ENCODE assay signal across 24 cellular contexts in the genomic region with DNA sequence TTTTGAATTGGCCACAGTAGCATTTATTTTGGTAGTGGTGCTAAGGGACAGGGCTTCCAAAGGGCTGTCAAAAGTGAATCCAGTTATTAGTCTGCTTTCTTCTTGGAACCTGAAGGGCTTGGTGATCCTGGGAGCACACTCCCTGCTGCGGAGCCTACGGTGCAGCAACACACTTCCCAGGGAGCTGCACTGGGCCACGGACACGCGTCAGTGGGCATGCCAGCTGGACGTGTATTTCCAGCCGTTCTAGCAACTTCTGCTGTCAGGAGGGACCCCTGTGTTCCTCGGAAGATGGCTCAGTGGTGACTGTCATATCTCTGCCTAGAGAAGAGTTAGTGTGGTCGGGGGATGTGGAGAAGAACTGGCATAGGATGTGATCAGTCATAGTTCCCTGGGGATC.
"Had no signal": no experiment of that assay in that cellular context is flagged by ENCODE, and none has a peak within 500 bp of the region (broad histone marks: within the 10 kb centered on the region; RNA-seq: fewer than 3 reads in every experiment).

No MANE protein-coding gene starts in this region.

- H3K4me1 Mint-ChIP-seq: activated CD4-positive, alpha-beta T cell treated with anti-CD3 and anti-CD28 coated beads, Interleukin-2, amount 10 ng/mL, durations not matched to agents 7 days and 5 days had no signal

- H3K27me3 ChIP-seq: MG63 had no signal

- H3K4me3 ChIP-seq: MG63 had no signal

- H3K27ac Mint-ChIP-seq: activated CD4-positive, alpha-beta memory T cell treated with anti-CD3 and anti-CD28 coated beads for 36 hours; activated CD4-positive, alpha-beta T cell treated with anti-CD3 and anti-CD28 coated beads, Interleukin-2, amount 10 ng/mL, durations not matched to agents 7 days and 5 days; activated naive CD4-positive, alpha-beta T cell treated with anti-CD3 and anti-CD28 coated beads for 36 hours; activated naive CD8-positive, alpha-beta T cell; T-helper 1 cell treated with Interleukin-12 subunit alpha and Interleukin-12 subunit beta and Interleukin-4 antibody, amounts not matched to agents 30 μg/mL and 1 μg/mL, for 36 hours had no signal

- H3K36me3 ChIP-seq: MG63 had no signal

- H3K27me3 Mint-ChIP-seq: activated CD4-positive, alpha-beta memory T cell treated with anti-CD3 and anti-CD28 coated beads for 36 hours; activated CD4-positive, alpha-beta T cell treated with anti-CD3 and anti-CD28 coated beads, Interleukin-2, amount 10 ng/mL, durations not matched to agents 7 days and 5 days; activated naive CD8-positive, alpha-beta T cell had no signal

- ATAC-seq: activated T-cell treated with anti-CD3 and anti-CD28 coated beads, Interleukin-2, amount 50 U/mL, for 4 hours had no signal

- H3K9me3 ChIP-seq: MG63 had no signal

- H3K9ac ChIP-seq: KMS-11 had no signal

- H3K4me3 Mint-ChIP-seq: activated CD4-positive, alpha-beta memory T cell treated with anti-CD3 and anti-CD28 coated beads for 36 hours; activated CD4-positive, alpha-beta T cell treated with anti-CD3 and anti-CD28 coated beads, Interleukin-2, amount 10 ng/mL, durations not matched to agents 7 days and 5 days; activated naive CD4-positive, alpha-beta T cell treated with anti-CD3 and anti-CD28 coated beads for 36 hours; activated naive CD8-positive, alpha-beta T cell; activated T-cell treated with anti-CD3 and anti-CD28 coated beads, Interleukin-2, amount 50 U/mL, for 4 hours; brain; T-helper 1 cell treated with Interleukin-12 subunit alpha and Interleukin-12 subunit beta and Interleukin-4 antibody, amounts not matched to agents 30 μg/mL and 1 μg/mL, for 36 hours had no signal

- H3K27ac ChIP-seq: KMS-11 had no signal

- DNase-seq: activated CD4-positive, alpha-beta memory T cell treated with anti-CD3 and anti-CD28 coated beads for 36 hours; activated CD4-positive, alpha-beta T cell treated with anti-CD3 and anti-CD28 coated beads, Interleukin-2, amount 10 ng/mL, durations not matched to agents 7 days and 5 days; activated CD4-positive, CD25-positive, alpha-beta regulatory T cell; activated CD8-positive, alpha-beta memory T cell treated with anti-CD3 and anti-CD28 coated beads for 24 hours; activated effector memory CD4-positive, alpha-beta T cell treated with anti-CD3 and anti-CD28 coated beads, Interleukin-2, amount 50 U/mL, for 16 hours; activated naive CD4-positive, alpha-beta T cell treated with anti-CD3 and anti-CD28 coated beads for 36 hours; activated T-cell treated with anti-CD3 and anti-CD28 coated beads, Interleukin-2, amount 50 U/mL, for 4 hours; amygdala; MG63; MV-4-11; NCI-H1105; NCI-H1436; NCI-H187 treated with DMSO at 0.1 percent for 48 hours; NCI-H2081 treated with DMSO at 0.1 percent for 48 hours; NCI-H2227 treated with DMSO at 0.1 percent for 48 hours; NCI-H526; NCI-H82; NK-92 treated with Interleukin-12 subunit alpha and Interleukin-12 subunit beta, amount 100 ng/mL, for 24 hours; SHP77 treated with DMSO at 0.1 percent for 48 hours; T1000 had no signal

- H3K4me2 ChIP-seq: KMS-11 had no signal

- H3K9me3 Mint-ChIP-seq: activated CD4-positive, alpha-beta memory T cell treated with anti-CD3 and anti-CD28 coated beads for 36 hours; activated CD4-positive, alpha-beta T cell treated with anti-CD3 and anti-CD28 coated beads, Interleukin-2, amount 10 ng/mL, durations not matched to agents 7 days and 5 days; activated naive CD4-positive, alpha-beta T cell treated with anti-CD3 and anti-CD28 coated beads for 36 hours; activated T-cell treated with anti-CD3 and anti-CD28 coated beads, Interleukin-2, amount 50 U/mL, for 4 hours; T-helper 1 cell treated with Interleukin-12 subunit alpha and Interleukin-12 subunit beta and Interleukin-4 antibody, amounts not matched to agents 30 μg/mL and 1 μg/mL, for 36 hours had no signal

- H3K36me3 Mint-ChIP-seq: activated CD4-positive, alpha-beta memory T cell treated with anti-CD3 and anti-CD28 coated beads for 36 hours; activated naive CD8-positive, alpha-beta T cell; brain had no signal
